In genomic region chr6:152983637-152984386, GRCh38 we compare ENCODE assay signal across 8 cellular contexts. TPM values are rescaled to one million over a fixed set of nuclear protein-coding genes. Genes with fewer than 3 reads are reported as not detected.
DNase-seq lines count a peak whose midpoint lies in the region; ATAC-seq and TF ChIP-seq lines count a peak whose summit lies in the region.

No MANE protein-coding gene starts in this region.

- peak; percentile 20 for DNase-seq in DMS 273 treated with DMSO at 0.1 percent for 48 hours (lab: John Stamatoyannopoulos, UW)
- DNase-seq in Jurkat, Clone E6-1 (ENCODE audit: low read depth, low spot score): peak; percentile 36
- peak; percentile 71 to 79 for DNase-seq in activated naive CD4-positive, alpha-beta T cell treated with anti-CD3 and anti-CD28 coated beads, Interleukin-2, amount 50 U/mL, for 72 hours (ENCODE audit: low spot score in 2 of 2)
- peak; percentile 99 for DNase-seq in glutamatergic neuron
- DNase-seq in omental fat pad (ENCODE audit: low spot score): peak; percentile 93
- peak; percentile 83 for DNase-seq in thoracic aorta (ENCODE audit: low spot score)

- peaks cover 17% of the 10 kb centered on the region for H3K4me1 Mint-ChIP-seq in glutamatergic neuron (ENCODE audit: low read depth, unreplicated experiment)

- peak overlapping the region; percentile 96 to 100 for H3K27ac Mint-ChIP-seq in activated naive CD4-positive, alpha-beta T cell treated with anti-CD3 and anti-CD28 coated beads, Interleukin-2, amount 50 U/mL, for 72 hours
- peak overlapping the region; percentile 85 for H3K27ac Mint-ChIP-seq in glutamatergic neuron (ENCODE audit: unreplicated experiment)

- TF ChIP-seq CTCF in glutamatergic neuron (IDR thresholded peaks at IDR 0.05; ENCODE audit: partially characterized antibody, unreplicated experiment): no peak
- no peak for TF ChIP-seq CTCF in omental fat pad (IDR thresholded peaks at IDR 0.05)
- TF ChIP-seq CTCF in thoracic aorta (IDR thresholded peaks at IDR 0.05): no peak

- peak; percentile 16 for ATAC-seq in GM21576 (IDR thresholded peaks at IDR 0.05; ENCODE audit: unreplicated experiment)
- ATAC-seq in SK-N-SH treated with all-trans-retinoic acid at 6 μM for 48 hours: peak; percentile 63
- ATAC-seq in activated naive CD4-positive, alpha-beta T cell treated with anti-CD3 and anti-CD28 coated beads, Interleukin-2, amount 50 U/mL, for 72 hours: peak; percentile 36 to 54
- peak; percentile 82 for ATAC-seq in omental fat pad (ENCODE audit: low FRiP score)
- ATAC-seq in thoracic aorta (ENCODE audit: insufficient number of reproducible peaks, low FRiP score, low read depth): peak; percentile 77

- no peaks in the 10 kb centered on the region for H3K9me3 Mint-ChIP-seq in activated naive CD4-positive, alpha-beta T cell treated with anti-CD3 and anti-CD28 coated beads, Interleukin-2, amount 50 U/mL, for 72 hours
- H3K9me3 Mint-ChIP-seq in glutamatergic neuron (ENCODE audit: unreplicated experiment): peaks cover 6% of the 10 kb centered on the region

- peaks cover 28 to 34% of the 10 kb centered on the region in 2 donors for H3K36me3 Mint-ChIP-seq in activated naive CD4-positive, alpha-beta T cell treated with anti-CD3 and anti-CD28 coated beads, Interleukin-2, amount 50 U/mL, for 72 hours
- no peaks in the 10 kb centered on the region for H3K36me3 Mint-ChIP-seq in glutamatergic neuron (ENCODE audit: unreplicated experiment)

- H3K27me3 ChIP-seq in thoracic aorta (replicated peaks; ENCODE audit: insufficient read depth): no peaks in the 10 kb centered on the region

- H3K36me3 ChIP-seq in thoracic aorta: no peaks in the 10 kb centered on the region

- H3K4me3 ChIP-seq in Jurkat, Clone E6-1 (ENCODE audit: low read length): peak overlapping the region; percentile 68
- peak overlapping the region; percentile 99 for H3K4me3 ChIP-seq in thoracic aorta

- peak overlapping the region; percentile 99 for H3K4me3 Mint-ChIP-seq in glutamatergic neuron (ENCODE audit: unreplicated experiment)

- peak overlapping the region; percentile 90 to 94 for H3K27ac ChIP-seq in thoracic aorta

- H3K9me3 ChIP-seq in thoracic aorta: no peaks in the 10 kb centered on the region

- peaks cover 15 to 38% of the 10 kb centered on the region in 2 donors for H3K4me1 ChIP-seq in thoracic aorta (ENCODE audit: control insufficient read depth in 1 of 2, low read depth in 2 of 2)

- peaks cover 5% of the 10 kb centered on the region for H3K27me3 Mint-ChIP-seq in glutamatergic neuron (ENCODE audit: unreplicated experiment)

TF ChIP-seq in SK-N-SH treated with all-trans-retinoic acid at 6 μM for 48 hours, 23 proteins besides CTCF, POLR2A, EP300 and RAD21:
- TF ChIP-seq ESRRG (CRISPR knock-in tag; IDR thresholded peaks at IDR 0.05) (no peak), ZFP30 (CRISPR knock-in tag; IDR thresholded peaks at IDR 0.05) (no peak), BACH2 (CRISPR knock-in tag; IDR thresholded peaks at IDR 0.05; ENCODE audit: borderline replicate concordance) (no peak), TCF4 (CRISPR knock-in tag; IDR thresholded peaks at IDR 0.05; ENCODE audit: borderline replicate concordance) (no peak), ZNF565 (CRISPR knock-in tag; conservative IDR thresholded peaks at IDR 0.05; ENCODE audit: low read depth) (no peak), POU6F1 (CRISPR knock-in tag; IDR thresholded peaks at IDR 0.05; ENCODE audit: borderline replicate concordance, low read depth) (no peak), TOX (CRISPR knock-in tag; IDR thresholded peaks at IDR 0.05; ENCODE audit: borderline replicate concordance) (peak; percentile 15; the same call in 1 of the 2 replicates), SNAI2 (CRISPR knock-in tag; IDR thresholded peaks at IDR 0.05) (no peak), ZNF8 (CRISPR knock-in tag; IDR thresholded peaks at IDR 0.05) (no peak), ZNF70 (CRISPR knock-in tag; IDR thresholded peaks at IDR 0.05) (no peak), ZFP3 (CRISPR knock-in tag; IDR thresholded peaks at IDR 0.05) (peak; percentile 60; the same call in 1 of the 2 replicates)

RNA-seq across cellular contexts. Expression of gene FBXO5, which starts 1.0 kb away (rescaled TPM):
- polyA plus RNA-seq in Jurkat, Clone E6-1 (2012; ENCODE audit: insufficient read depth, insufficient read length): 58.9 TPM
- total RNA-seq in activated naive CD4-positive, alpha-beta T cell treated with anti-CD3 and anti-CD28 coated beads, Interleukin-2, amount 50 U/mL, for 72 hours: 10 to 100 TPM; 43.6 to 81.5 TPM
- total RNA-seq in glutamatergic neuron (ENCODE audit: unreplicated experiment) (6.2 TPM), omental fat pad (1 to 10 TPM; 2.6 to 7.2 (median 4.8) TPM), thoracic aorta (10 to 100 TPM in 1 of 2 donors, 1 to 10 TPM in 1; 6.2 to 10.7 TPM)

RNA-seq across cellular contexts. Expression of gene MTRF1L, which starts 18.7 kb away (rescaled TPM):
- polyA plus RNA-seq in Jurkat, Clone E6-1 (2012; ENCODE audit: insufficient read depth, insufficient read length): 13.8 TPM
- 10 to 100 TPM; 14.2 to 17.3 TPM for total RNA-seq in activated naive CD4-positive, alpha-beta T cell treated with anti-CD3 and anti-CD28 coated beads, Interleukin-2, amount 50 U/mL, for 72 hours
- 31.4 TPM for total RNA-seq in glutamatergic neuron (ENCODE audit: unreplicated experiment)
- 10 to 100 TPM; 18.0 to 30.9 (median 22.5) TPM for total RNA-seq in omental fat pad
- 10 to 100 TPM; 17.9 to 22.6 TPM for total RNA-seq in thoracic aorta

Comparison
In these comparisons a context has a peak if more than half of its experiments do, and no peak if none do; other contexts are left out.
1. Peak in every context shown above with its lines: DNase-seq, ATAC-seq, H3K4me3 ChIP-seq and H3K27ac ChIP-seq.
2. DNase-seq: peak in every context shown above with its lines; median percentile 99 in glutamatergic neuron; 93 in omental fat pad; 83 in thoracic aorta; 75 in activated naive CD4-positive, alpha-beta T cell treated with anti-CD3 and anti-CD28 coated beads, Interleukin-2, amount 50 U/mL, for 72 hours; 36 in Jurkat, Clone E6-1; 20 in DMS 273 treated with DMSO at 0.1 percent for 48 hours.
3. ATAC-seq: peak in every context shown above with its lines; median percentile 82 in omental fat pad; 77 in thoracic aorta; 63 in SK-N-SH treated with all-trans-retinoic acid at 6 μM for 48 hours; 45 in activated naive CD4-positive, alpha-beta T cell treated with anti-CD3 and anti-CD28 coated beads, Interleukin-2, amount 50 U/mL, for 72 hours; 16 in GM21576.